ENCODE assay signal across 13 cellular contexts in genomic region chr9:4207881-4208615, GRCh38.
DNase-seq lines count a peak whose midpoint lies in the region; ATAC-seq and TF ChIP-seq lines count a peak whose summit lies in the region.
"Had no signal": no experiment of that assay in that cellular context is flagged by ENCODE, and none has a peak within 500 bp of the region (broad histone marks: within the 10 kb centered on the region; RNA-seq: fewer than 3 reads in every experiment).

No MANE protein-coding gene starts in this region.

- H3K36me3 ChIP-seq in gastroesophageal sphincter: no peaks in the 10 kb centered on the region
- H3K36me3 ChIP-seq: lower lobe of right lung, sigmoid colon had no signal

- H3K27me3 ChIP-seq in gastroesophageal sphincter: no peaks in the 10 kb centered on the region
- H3K27me3 ChIP-seq: sigmoid colon had no signal

- peaks cover 0 to 11% (median 10%) of the 10 kb centered on the region in 3 donors for H3K4me1 ChIP-seq in gastroesophageal sphincter

- TF ChIP-seq EP300 in gastroesophageal sphincter (IDR thresholded peaks at IDR 0.05): no peak

- WGBS in gastroesophageal sphincter (ENCODE audit: low coverage in 1 of 2), 2 donors: 65 to 67% methylated on average over 8 of the region's 9 CpGs

- no peak overlapping the region for H3K4me3 ChIP-seq in gastroesophageal sphincter
- H3K4me3 ChIP-seq: lower lobe of right lung, sigmoid colon had no signal

- H3K9me3 ChIP-seq in gastroesophageal sphincter: no peaks in the 10 kb centered on the region
- H3K9me3 ChIP-seq: lower lobe of right lung, sigmoid colon had no signal

- ATAC-seq in gastroesophageal sphincter (peak; percentile 64), GM19324 (IDR thresholded peaks at IDR 0.05; ENCODE audit: low FRiP score, unreplicated experiment) (no peak)
- ATAC-seq: lower lobe of right lung had no signal

- no peak for TF ChIP-seq POLR2A in gastroesophageal sphincter (IDR thresholded peaks at IDR 0.05)

- TF ChIP-seq CTCF in VCaP (conservative IDR thresholded peaks at IDR 0.05) (no peak), gastroesophageal sphincter (IDR thresholded peaks at IDR 0.05) (no peak), GM20000 (IDR thresholded peaks at IDR 0.05; ENCODE audit: extremely low read depth, missing control alignments) (no peak)

- DNase-seq in Daoy (ENCODE audit: low read depth): peak; percentile 54
- peak; percentile 72 for DNase-seq in renal cortical epithelial cell (ENCODE audit: low read depth)
- no peak for DNase-seq in GM20000 (ENCODE audit: low spot score)
- no peak for DNase-seq in AML-193 (lab: John Stamatoyannopoulos, UW)
- DNase-seq in kidney glomerular epithelial cell (lab: John Stamatoyannopoulos, UW): no peak
- DNase-seq: activated CD4-positive, alpha-beta T cell treated with anti-CD3 and anti-CD28 coated beads for 48 hours; CD4-positive, alpha-beta memory T cell; HFFc6; lower lobe of right lung; sigmoid colon had no signal

- H3K27ac ChIP-seq in VCaP (peak overlapping the region; percentile 21; the same call in 1 of the 2 replicates), gastroesophageal sphincter (peak overlapping the region in 2 of 4 donors; percentile 4 to 37)
- H3K27ac ChIP-seq: lower lobe of right lung had no signal

Comparison
In these comparisons a context has a peak if more than half of its experiments do, and no peak if none do; other contexts are left out.
1. DNase-seq: peak in Daoy (single experiment) and renal cortical epithelial cell (single experiment); none in GM20000 (single experiment), AML-193 (0 of 2) and kidney glomerular epithelial cell (single experiment).